Comparison of ENCODE assay signal across 8 cellular contexts in genomic region chr10:86693721-86694369, GRCh38. TPM values are rescaled to one million over a fixed set of nuclear protein-coding genes. Genes with fewer than 3 reads are reported as not detected.
DNase-seq lines count a peak whose midpoint lies in the region; ATAC-seq and TF ChIP-seq lines count a peak whose summit lies in the region.

No MANE protein-coding gene starts in this region.

- H3K4me1 Mint-ChIP-seq in osteocyte (ENCODE audit: unreplicated experiment): peaks cover 40% of the 10 kb centered on the region

- TF ChIP-seq CTCF in LNCaP clone FGC (IDR thresholded peaks at IDR 0.05; ENCODE audit: control insufficient read depth, extremely low read depth, insufficient read depth): 0 out of 2 replicates have a peak, but pooled peaks have one; percentile 23
- peak; percentile 71 for TF ChIP-seq CTCF in osteocyte (IDR thresholded peaks at IDR 0.05)

- no peak overlapping the region for H3K4me3 ChIP-seq in LNCaP clone FGC (ENCODE audit: low read depth, low read length)

- ATAC-seq in HG02763 (IDR thresholded peaks at IDR 0.05; ENCODE audit: unreplicated experiment): no peak

- no peaks in the 10 kb centered on the region for H3K36me3 Mint-ChIP-seq in osteocyte (ENCODE audit: unreplicated experiment)

- H3K4me3 Mint-ChIP-seq in osteocyte (ENCODE audit: unreplicated experiment): peak overlapping the region; percentile 60

- no peak for TF ChIP-seq POLR2A in erythroblast (IDR thresholded peaks at IDR 0.05; ENCODE audit: low read length)

- peak; percentile 88 for DNase-seq in GM03348 (ENCODE audit: low spot score)
- DNase-seq in LNCaP clone FGC (ENCODE audit: low read depth): no peak
- DNase-seq in activated CD4-positive, alpha-beta T cell treated with anti-CD3 and anti-CD28 coated beads, Interleukin-2, amount 50 U/mL, for 48 hours: peak; percentile 30 to 47
- DNase-seq in erythroblast (lab: John Stamatoyannopoulos, UW): peak; percentile 30 to 41
- no peak for DNase-seq in osteocyte (ENCODE audit: extremely low spot score, unreplicated experiment)
- DNase-seq in LoVo (ENCODE audit: low spot score): no peak
- no peak for DNase-seq in posterior vena cava (ENCODE audit: low spot score)

- peak overlapping the region; percentile 52 for H3K27ac Mint-ChIP-seq in osteocyte (ENCODE audit: unreplicated experiment)

- H3K9me3 Mint-ChIP-seq in osteocyte (ENCODE audit: unreplicated experiment): no peaks in the 10 kb centered on the region

- intact Hi-C loops in posterior vena cava (cut with DNase I): loop anchor here (5.0 kb wide), 2 partner anchors 203 to 208 kb away; no protein-coding TSS in a partner anchor

- H3K27me3 Mint-ChIP-seq in osteocyte (ENCODE audit: unreplicated experiment): peaks cover 4% of the 10 kb centered on the region

RNA-seq across cellular contexts. Expression of gene LDB3, which starts 25.5 kb away (rescaled TPM):
- total RNA-seq in osteocyte (0.37 and 0.46 TPM in 2 replicates), posterior vena cava (10 to 100 TPM; 27.9 to 29.3 TPM)

RNA-seq across cellular contexts. Expression of gene OPN4, which starts 39.5 kb away (rescaled TPM):
- not detected in 2 replicates for total RNA-seq in osteocyte
- total RNA-seq in posterior vena cava: not detected

Comparison
In these comparisons a context has a peak if more than half of its experiments do, and no peak if none do; other contexts are left out.
1. DNase-seq: peak in GM03348 (single experiment), activated CD4-positive, alpha-beta T cell treated with anti-CD3 and anti-CD28 coated beads, Interleukin-2, amount 50 U/mL, for 48 hours (2 of 2) and erythroblast (2 of 2); none in LNCaP clone FGC (single experiment), osteocyte (single experiment), LoVo (single experiment) and posterior vena cava (single experiment).
2. RNA of gene LDB3, which starts 25.5 kb away (total RNA-seq): 27.9 to 29.3 TPM in posterior vena cava; 0.37 to 0.46 TPM in osteocyte; every median in the first group is over 10 times any median in the second.